Comparison of ENCODE assay signal across 28 cellular contexts in the genomic region with DNA sequence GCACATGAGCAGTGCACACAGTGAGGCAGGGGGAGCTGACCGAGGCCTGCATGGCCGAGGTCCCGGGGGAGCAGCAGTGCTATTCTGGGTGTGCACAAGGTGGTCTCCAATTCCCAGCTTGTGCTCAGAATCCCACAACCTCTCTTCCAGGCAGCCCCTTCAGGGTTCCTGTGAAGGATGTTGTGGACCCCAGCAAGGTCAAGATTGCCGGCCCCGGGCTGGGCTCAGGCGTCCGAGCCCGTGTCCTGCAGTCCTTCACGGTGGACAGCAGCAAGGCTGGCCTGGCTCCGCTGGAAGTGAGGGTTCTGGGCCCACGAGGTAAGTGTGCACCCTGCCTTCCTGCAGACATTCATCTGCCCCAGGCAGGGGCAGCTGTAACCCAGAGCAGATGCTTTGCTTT.
"Had no signal": no experiment of that assay in that cellular context is flagged by ENCODE, and none has a peak within 500 bp of the region (broad histone marks: within the 10 kb centered on the region; RNA-seq: fewer than 3 reads in every experiment).

No MANE protein-coding gene starts in this region.

- ATAC-seq: activated naive CD4-positive, alpha-beta T cell treated with anti-CD3 and anti-CD28 coated beads, Interleukin-2, amount 50 U/mL, for 72 hours; activated T-cell treated with anti-CD3 and anti-CD28 coated beads, Interleukin-2, amount 50 U/mL, for 72 hours; esophagus mucosa; T-helper 17 cell; WTC11 had no signal

- DNase-seq: activated CD4-positive, alpha-beta memory T cell treated with anti-CD3 and anti-CD28 coated beads, Interleukin-2, amount 10 ng/mL, durations not matched to agents 7 days and 5 days; activated CD4-positive, alpha-beta T cell treated with anti-CD3 and anti-CD28 coated beads for 1 hour; activated CD4-positive, alpha-beta T cell treated with anti-CD3 and anti-CD28 coated beads for 4 hours; activated CD4-positive, alpha-beta T cell treated with anti-CD3 and anti-CD28 coated beads, Interleukin-2, amount 10 ng/mL, durations not matched to agents 7 days and 5 days; activated CD4-positive, alpha-beta T cell treated with anti-CD3 and anti-CD28 coated beads, Interleukin-2, amount 50 U/mL, for 4 hours; activated CD8-positive, alpha-beta memory T cell treated with anti-CD3 and anti-CD28 coated beads, Interleukin-2, amount 50 U/mL, for 48 hours; activated gamma-delta T cell; activated naive CD4-positive, alpha-beta T cell; activated naive CD4-positive, alpha-beta T cell treated with anti-CD3 and anti-CD28 coated beads, Interleukin-2, amount 10 ng/mL, durations not matched to agents 7 days and 5 days; activated naive CD8-positive, alpha-beta T cell treated with anti-CD3 and anti-CD28 coated beads, Interleukin-2, amount 10 ng/mL, durations not matched to agents 7 days and 5 days; activated T-cell treated with anti-CD3 and anti-CD28 coated beads for 4 hours; activated T-cell treated with anti-CD3 and anti-CD28 coated beads, Interleukin-2, amount 50 U/mL, for 24 hours; activated T-cell treated with anti-CD3 and anti-CD28 coated beads, Interleukin-2, amount 50 U/mL, for 72 hours; brain microvascular endothelial cell; dorsolateral prefrontal cortex; effector memory CD4-positive, alpha-beta T cell; endodermal cell; foreskin fibroblast; heart left ventricle; T-helper 1 cell; T-helper 17 cell had no signal

- H3K27me3 Mint-ChIP-seq: activated CD4-positive, alpha-beta memory T cell treated with anti-CD3 and anti-CD28 coated beads, Interleukin-2, amount 10 ng/mL, durations not matched to agents 7 days and 5 days; activated CD4-positive, alpha-beta T cell treated with anti-CD3 and anti-CD28 coated beads, Interleukin-2, amount 10 ng/mL, durations not matched to agents 7 days and 5 days; activated naive CD4-positive, alpha-beta T cell treated with anti-CD3 and anti-CD28 coated beads, Interleukin-2, amount 10 ng/mL, durations not matched to agents 7 days and 5 days; activated naive CD8-positive, alpha-beta T cell treated with anti-CD3 and anti-CD28 coated beads, Interleukin-2, amount 10 ng/mL, durations not matched to agents 7 days and 5 days; activated T-cell treated with anti-CD3 and anti-CD28 coated beads, Interleukin-2, amount 50 U/mL, for 24 hours; central memory CD8-positive, alpha-beta T cell; dendritic cell treated with granulocyte-macrophage colony-stimulating factor and Interleukin-4, amounts not matched to agents 40 ng/mL and 50 ng/mL, for 4 days; T-helper 17 cell had no signal

- H3K27me3 ChIP-seq: brain microvascular endothelial cell, dorsolateral prefrontal cortex, heart left ventricle had no signal

- H3K27ac Mint-ChIP-seq: activated CD4-positive, alpha-beta memory T cell treated with anti-CD3 and anti-CD28 coated beads, Interleukin-2, amount 10 ng/mL, durations not matched to agents 7 days and 5 days; activated CD4-positive, alpha-beta T cell treated with anti-CD3 and anti-CD28 coated beads, Interleukin-2, amount 10 ng/mL, durations not matched to agents 7 days and 5 days; activated naive CD4-positive, alpha-beta T cell treated with anti-CD3 and anti-CD28 coated beads, Interleukin-2, amount 10 ng/mL, durations not matched to agents 7 days and 5 days; activated T-cell treated with anti-CD3 and anti-CD28 coated beads, Interleukin-2, amount 50 U/mL, for 24 hours; activated T-cell treated with anti-CD3 and anti-CD28 coated beads, Interleukin-2, amount 50 U/mL, for 72 hours; dendritic cell treated with granulocyte-macrophage colony-stimulating factor and Interleukin-4, amounts not matched to agents 40 ng/mL and 50 ng/mL, for 4 days; endodermal cell; T-helper 17 cell; T-helper 2 cell treated with Interferon-gamma antibody and Interleukin-4, amounts not matched to agents 5 μg/mL and 100 μg/mL, for 36 hours had no signal

- H3K4me1 Mint-ChIP-seq: endodermal cell, WTC11 had no signal

- H3K9me3 Mint-ChIP-seq: activated CD4-positive, alpha-beta memory T cell treated with anti-CD3 and anti-CD28 coated beads, Interleukin-2, amount 10 ng/mL, durations not matched to agents 7 days and 5 days; activated CD4-positive, alpha-beta T cell treated with anti-CD3 and anti-CD28 coated beads, Interleukin-2, amount 10 ng/mL, durations not matched to agents 7 days and 5 days; activated naive CD4-positive, alpha-beta T cell treated with anti-CD3 and anti-CD28 coated beads, Interleukin-2, amount 50 U/mL, for 72 hours; activated T-cell treated with anti-CD3 and anti-CD28 coated beads, Interleukin-2, amount 50 U/mL, for 24 hours; activated T-cell treated with anti-CD3 and anti-CD28 coated beads, Interleukin-2, amount 50 U/mL, for 72 hours; central memory CD8-positive, alpha-beta T cell; dendritic cell treated with granulocyte-macrophage colony-stimulating factor and Interleukin-4, amounts not matched to agents 40 ng/mL and 50 ng/mL, for 4 days; endodermal cell; T-helper 2 cell treated with Interferon-gamma antibody and Interleukin-4, amounts not matched to agents 5 μg/mL and 100 μg/mL, for 36 hours; WTC11 had no signal

- H3K4me3 ChIP-seq: coronary artery, dorsolateral prefrontal cortex, heart left ventricle had no signal

- H3K27ac ChIP-seq: brain microvascular endothelial cell, coronary artery, dorsolateral prefrontal cortex had no signal

- H3K4me3 Mint-ChIP-seq: activated CD4-positive, alpha-beta memory T cell treated with anti-CD3 and anti-CD28 coated beads, Interleukin-2, amount 10 ng/mL, durations not matched to agents 7 days and 5 days; activated CD4-positive, alpha-beta T cell treated with anti-CD3 and anti-CD28 coated beads, Interleukin-2, amount 10 ng/mL, durations not matched to agents 7 days and 5 days; activated naive CD4-positive, alpha-beta T cell treated with anti-CD3 and anti-CD28 coated beads, Interleukin-2, amount 10 ng/mL, durations not matched to agents 7 days and 5 days; activated naive CD8-positive, alpha-beta T cell treated with anti-CD3 and anti-CD28 coated beads, Interleukin-2, amount 10 ng/mL, durations not matched to agents 7 days and 5 days; activated T-cell treated with anti-CD3 and anti-CD28 coated beads, Interleukin-2, amount 50 U/mL, for 24 hours; activated T-cell treated with anti-CD3 and anti-CD28 coated beads, Interleukin-2, amount 50 U/mL, for 72 hours; central memory CD8-positive, alpha-beta T cell; dendritic cell treated with granulocyte-macrophage colony-stimulating factor and Interleukin-4, amounts not matched to agents 40 ng/mL and 50 ng/mL, for 4 days; endodermal cell; T-helper 17 cell; T-helper 2 cell treated with Interferon-gamma antibody and Interleukin-4, amounts not matched to agents 5 μg/mL and 100 μg/mL, for 36 hours; WTC11 had no signal

- H3K9me3 ChIP-seq: heart left ventricle had no signal
